In genomic region chr20:41004561-41005360, GRCh38 we compare ENCODE assay signal across 12 cellular contexts. TPM values are rescaled to one million over a fixed set of nuclear protein-coding genes. Genes with fewer than 3 reads are reported as not detected.
DNase-seq lines count a peak whose midpoint lies in the region; ATAC-seq and TF ChIP-seq lines count a peak whose summit lies in the region.
"Had no signal": no experiment of that assay in that cellular context is flagged by ENCODE, and none has a peak within 500 bp of the region (broad histone marks: within the 10 kb centered on the region; RNA-seq: fewer than 3 reads in every experiment).

No MANE protein-coding gene starts in this region.

- peak overlapping the region; percentile 62 for H3K27ac Mint-ChIP-seq in dendritic cell treated with granulocyte-macrophage colony-stimulating factor and Interleukin-4, amounts not matched to agents 40 ng/mL and 50 ng/mL, for 4 days
- no peak overlapping the region for H3K27ac Mint-ChIP-seq in CD4-positive, alpha-beta T cell

- intact Hi-C loops in dendritic cell treated with granulocyte-macrophage colony-stimulating factor and Interleukin-4, amounts not matched to agents 40 ng/mL and 50 ng/mL, for 4 days (cut with micrococcal nuclease) = no loop called here
- intact Hi-C loops in CD4-positive, alpha-beta T cell (cut with DNase I, micrococcal nuclease) = no loop called here

- no peaks in the 10 kb centered on the region for H3K36me3 Mint-ChIP-seq in dendritic cell treated with granulocyte-macrophage colony-stimulating factor and Interleukin-4, amounts not matched to agents 40 ng/mL and 50 ng/mL, for 4 days (ENCODE audit: low read depth)
- no peaks in the 10 kb centered on the region for H3K36me3 Mint-ChIP-seq in CD4-positive, alpha-beta T cell (ENCODE audit: low read depth)
- H3K36me3 Mint-ChIP-seq: IgD-negative memory B cell, memory B cell had no signal

- H2AFZ ChIP-seq in OCI-LY3 (ENCODE audit: low read depth, low read length) (no peak overlapping the region), osteoblast (ENCODE audit: low read length) (no peak overlapping the region)

- CTCF ChIA-PET in CD4-positive, alpha-beta T cell (lab: Charles Lee) = interaction anchor here (1.8 kb wide), 1 partner anchor 14 kb away, joined by 7 read pairs; no protein-coding TSS in a partner anchor

- H3K36me3 ChIP-seq in OCI-LY3 (replicated peaks; ENCODE audit: low read depth, low read length) (peaks cover 3% of the 10 kb centered on the region), osteoblast (ENCODE audit: insufficient read depth, low read length) (no peaks in the 10 kb centered on the region)
- H3K36me3 ChIP-seq: thoracic aorta had no signal

- H3K4me1 ChIP-seq in OCI-LY3 (ENCODE audit: low read length) = peaks cover 52% of the 10 kb centered on the region
- H3K4me1 ChIP-seq in osteoblast (ENCODE audit: insufficient read depth, low read length) = peaks cover 54% of the 10 kb centered on the region

- H3K79me2 ChIP-seq in OCI-LY3 (ENCODE audit: low read length) = no peaks in the 10 kb centered on the region
- H3K79me2 ChIP-seq in osteoblast (ENCODE audit: insufficient read depth, low read length) = no peaks in the 10 kb centered on the region

- DNase-seq in DMS 273 (lab: John Stamatoyannopoulos, UW; ENCODE audit: unreplicated experiment) = peak; percentile 64
- DNase-seq in osteoblast (ENCODE audit: insufficient read length, low spot score, missing footprints) = peak; percentile 45
- no peak for DNase-seq in NCI-H748 (lab: John Stamatoyannopoulos, UW; ENCODE audit: unreplicated experiment)
- no peak for DNase-seq in CD4-positive, alpha-beta T cell
- DNase-seq in central memory CD4-positive, alpha-beta T cell = no peak

- no peaks in the 10 kb centered on the region for H3K9me3 Mint-ChIP-seq in dendritic cell treated with granulocyte-macrophage colony-stimulating factor and Interleukin-4, amounts not matched to agents 40 ng/mL and 50 ng/mL, for 4 days
- no peaks in the 10 kb centered on the region for H3K9me3 Mint-ChIP-seq in CD4-positive, alpha-beta T cell
- H3K9me3 Mint-ChIP-seq: memory B cell had no signal

- H3K9me3 ChIP-seq in OCI-LY3 (ENCODE audit: insufficient read depth, low read length) (no peaks in the 10 kb centered on the region), osteoblast (ENCODE audit: low read depth, low read length) (no peaks in the 10 kb centered on the region)
- H3K9me3 ChIP-seq in CD4-positive, alpha-beta T cell (ENCODE audit: control insufficient read depth, low read length) = no peaks in the 10 kb centered on the region
- H3K9me3 ChIP-seq: thoracic aorta had no signal

- H3K4me2 ChIP-seq in OCI-LY3 (ENCODE audit: low read length) (no peak overlapping the region), osteoblast (ENCODE audit: insufficient read depth, low read length) (peak overlapping the region; percentile 79)

- POLR2A ChIA-PET in CD4-positive, alpha-beta T cell (lab: Charles Lee) = no interaction called here

- H3K27ac ChIP-seq in OCI-LY3 (ENCODE audit: low read length) = 0 out of 2 replicates have a peak overlapping the region, but pooled peaks have one; percentile 6
- H3K27ac ChIP-seq in osteoblast (ENCODE audit: low read depth, low read length) = peak overlapping the region; percentile 97
- H3K27ac ChIP-seq in CD4-positive, alpha-beta T cell (ENCODE audit: low read depth, low read length) = no peak overlapping the region

- no peak overlapping the region for H3K4me3 Mint-ChIP-seq in dendritic cell treated with granulocyte-macrophage colony-stimulating factor and Interleukin-4, amounts not matched to agents 40 ng/mL and 50 ng/mL, for 4 days
- H3K4me3 Mint-ChIP-seq in CD4-positive, alpha-beta T cell = no peak overlapping the region
- H3K4me3 Mint-ChIP-seq: memory B cell had no signal

- peaks cover 70% of the 10 kb centered on the region for H3K4me1 Mint-ChIP-seq in dendritic cell treated with granulocyte-macrophage colony-stimulating factor and Interleukin-4, amounts not matched to agents 40 ng/mL and 50 ng/mL, for 4 days (ENCODE audit: low read depth)
- peaks cover 22% of the 10 kb centered on the region for H3K4me1 Mint-ChIP-seq in CD4-positive, alpha-beta T cell (ENCODE audit: low read depth)

- TF ChIP-seq CTCF in OCI-LY3 (IDR thresholded peaks at IDR 0.05; ENCODE audit: low read depth, low read length) (no peak), osteoblast (IDR thresholded peaks at IDR 0.05; ENCODE audit: extremely low read depth, low read depth, low read length) (no peak)
- no peak for TF ChIP-seq CTCF in CD4-positive, alpha-beta T cell (IDR thresholded peaks at IDR 0.05)

- no peaks in the 10 kb centered on the region for H4K20me1 ChIP-seq in OCI-LY3 (ENCODE audit: insufficient read depth, low read length)
- H4K20me1 ChIP-seq in osteoblast (ENCODE audit: insufficient read depth, low read length) = no peaks in the 10 kb centered on the region

- no peaks in the 10 kb centered on the region for H3K27me3 Mint-ChIP-seq in dendritic cell treated with granulocyte-macrophage colony-stimulating factor and Interleukin-4, amounts not matched to agents 40 ng/mL and 50 ng/mL, for 4 days
- no peaks in the 10 kb centered on the region for H3K27me3 Mint-ChIP-seq in CD4-positive, alpha-beta T cell
- H3K27me3 Mint-ChIP-seq: IgD-negative memory B cell, memory B cell had no signal

- ATAC-seq in GM21737 (IDR thresholded peaks at IDR 0.05; ENCODE audit: unreplicated experiment) = no peak
- no peak for ATAC-seq in CD4-positive, alpha-beta T cell (ENCODE audit: poor library complexity)
- ATAC-seq: GM12878 had no signal

- H3K9ac ChIP-seq in OCI-LY3 (ENCODE audit: low read length) = no peak overlapping the region

- no peak overlapping the region for H3K4me3 ChIP-seq in OCI-LY3 (ENCODE audit: low read length)
- no peak overlapping the region for H3K4me3 ChIP-seq in osteoblast (ENCODE audit: insufficient read depth, low read length)
- H3K4me3 ChIP-seq: GM12878, thoracic aorta had no signal

- H3K27me3 ChIP-seq in OCI-LY3 (ENCODE audit: low read depth, low read length) (no peaks in the 10 kb centered on the region), osteoblast (ENCODE audit: insufficient read depth, low read length) (no peaks in the 10 kb centered on the region)
- no peaks in the 10 kb centered on the region for H3K27me3 ChIP-seq in CD4-positive, alpha-beta T cell (ENCODE audit: control insufficient read depth, insufficient read depth, low read length)

RNA-seq across cellular contexts. Expression of gene TOP1, which starts 23.9 kb away (rescaled TPM):
- total RNA-seq in osteoblast = 9.4 and 10.5 TPM in 2 replicates
- total RNA-seq in CD4-positive, alpha-beta T cell = 10 to 100 TPM; 37.6 to 41.7 TPM

Comparison
In these comparisons a context has a peak if more than half of its experiments do, and no peak if none do; other contexts are left out.
1. DNase-seq: peak in DMS 273 (single experiment) and osteoblast (single experiment); none in NCI-H748 (single experiment), CD4-positive, alpha-beta T cell (0 of 10) and central memory CD4-positive, alpha-beta T cell (single experiment).